13 cellular contexts compared by ENCODE assay signal in the genomic region with DNA sequence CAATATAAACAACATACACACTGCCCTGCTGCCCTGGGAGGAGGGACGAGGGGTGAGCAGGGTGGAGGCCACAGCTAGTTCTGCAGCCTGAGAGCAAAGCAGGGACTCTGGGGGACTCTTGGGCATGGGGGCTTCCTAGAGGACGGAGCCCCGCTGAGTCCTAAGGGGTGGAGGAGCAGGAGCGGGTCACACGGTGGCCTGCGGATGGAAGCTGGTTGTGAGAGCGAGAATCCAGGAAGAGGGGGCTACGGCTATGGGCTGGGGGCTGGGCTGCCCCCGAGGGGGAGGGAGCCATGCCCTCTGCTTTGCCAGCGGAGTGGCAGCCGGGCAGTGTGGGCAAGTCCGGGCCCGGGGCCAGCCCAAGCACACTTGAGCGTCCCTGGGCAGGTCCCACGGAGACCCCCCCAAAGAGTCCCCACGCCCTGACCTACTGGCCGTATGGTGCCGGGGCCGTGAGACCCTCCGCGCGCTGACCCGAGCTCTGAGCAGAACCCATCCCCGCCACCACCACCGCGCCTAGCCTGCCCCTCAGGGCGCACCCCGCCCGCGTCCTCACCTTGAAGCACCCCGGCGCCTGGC. TPM values are rescaled to one million over a fixed set of nuclear protein-coding genes. Genes with fewer than 3 reads are reported as not detected.
DNase-seq lines count a peak whose midpoint lies in the region; ATAC-seq and TF ChIP-seq lines count a peak whose summit lies in the region.
"Had no signal": no experiment of that assay in that cellular context is flagged by ENCODE, and none has a peak within 500 bp of the region (broad histone marks: within the 10 kb centered on the region; RNA-seq: fewer than 3 reads in every experiment).

No MANE protein-coding gene starts in this region.

- POLR2A ChIA-PET in AG04449 (lab: Yijun Ruan, JAX): interaction anchor here (1.4 kb wide), 1 partner anchor 105 kb away, joined by 3 read pairs; a partner anchor contains a TSS

- H3K9me3 ChIP-seq in iPS DF 6.9 (ENCODE audit: control insufficient read depth, insufficient read depth, low read length) (no peaks in the 10 kb centered on the region), HAP-1 (no peaks in the 10 kb centered on the region)
- H3K9me3 ChIP-seq: BLaER1 had no signal

- H3K27ac Mint-ChIP-seq in progenitor cell of endocrine pancreas: no peak overlapping the region

- CTCF ChIA-PET in AG04449 (lab: Yijun Ruan, JAX): interaction anchor here (6.0 to 43.4 kb wide), 3 partner anchors 26 to 103 kb away, joined by 46 to 1151 read pairs (median 68); a partner anchor contains a TSS

- no peaks in the 10 kb centered on the region for H3K9me3 Mint-ChIP-seq in progenitor cell of endocrine pancreas (ENCODE audit: low read depth)

- H3K27me3 Mint-ChIP-seq in progenitor cell of endocrine pancreas: peaks cover 75% of the 10 kb centered on the region

- H3K4me1 ChIP-seq in iPS DF 6.9 (ENCODE audit: control insufficient read depth, insufficient read depth, low read length): peaks cover 12% of the 10 kb centered on the region
- peaks cover 13% of the 10 kb centered on the region for H3K4me1 ChIP-seq in HAP-1

- H3K27me3 ChIP-seq in iPS DF 6.9 (ENCODE audit: control insufficient read depth, insufficient read depth, low read length) (no peaks in the 10 kb centered on the region), HAP-1 (ENCODE audit: low read depth) (no peaks in the 10 kb centered on the region)

- TF ChIP-seq CTCF in AG04449 (IDR thresholded peaks at IDR 0.05; ENCODE audit: insufficient read depth, low read length, missing control alignments) (no peak), progenitor cell of endocrine pancreas (IDR thresholded peaks at IDR 0.05; ENCODE audit: unreplicated experiment) (no peak)

- H3K4me3 Mint-ChIP-seq in progenitor cell of endocrine pancreas (ENCODE audit: low read depth): peak overlapping the region; percentile 37

- DNase-seq in AG04449 (ENCODE audit: low read depth, low spot score): no peak
- no peak for DNase-seq in iPS DF 6.9 (ENCODE audit: low read depth, low spot score)
- DNase-seq in progenitor cell of endocrine pancreas (ENCODE audit: low spot score, unreplicated experiment): no peak
- DNase-seq in HAP-1 (ENCODE audit: low spot score in 2 of 2): no peak
- DNase-seq in NCI-H82 (lab: John Stamatoyannopoulos, UW): no peak
- DNase-seq: caudate nucleus, Kasumi-1, NCI-H524 had no signal

- ATAC-seq in GM18517 (IDR thresholded peaks at IDR 0.05; ENCODE audit: unreplicated experiment): no peak
- no peak for ATAC-seq in GM21360 (IDR thresholded peaks at IDR 0.05; ENCODE audit: unreplicated experiment)

- in situ Hi-C loops in HAP-1 (cut with MboI; ENCODE audit: low sequenced_read_pairs): no loop called here

- H3K36me3 ChIP-seq in iPS DF 6.9 (ENCODE audit: control insufficient read depth, insufficient read depth, low read length) (no peaks in the 10 kb centered on the region), HAP-1 (replicated peaks) (no peaks in the 10 kb centered on the region)
- H3K36me3 ChIP-seq: BLaER1 had no signal

- H3K36me3 Mint-ChIP-seq in progenitor cell of endocrine pancreas (ENCODE audit: insufficient read depth): no peaks in the 10 kb centered on the region

- H3K4me3 ChIP-seq in AG04449 (ENCODE audit: low read depth, low read length): peak overlapping the region; percentile 70
- peak overlapping the region; percentile 46; the same call in 1 of the 2 replicates for H3K4me3 ChIP-seq in iPS DF 6.9 (ENCODE audit: low read length)
- H3K4me3 ChIP-seq in HAP-1: no peak overlapping the region
- H3K4me3 ChIP-seq: BLaER1 had no signal

- H3K27ac ChIP-seq in angular gyrus (ENCODE audit: low read depth, low read length) (peak overlapping the region; percentile 13), iPS DF 6.9 (ENCODE audit: low read length) (no peak overlapping the region)
- H3K27ac ChIP-seq: BLaER1 had no signal

- no CpG with 5 or more reads among the region's 32 CpGs for WGBS in iPS DF 6.9 (ENCODE audit: insufficient coverage, insufficient read length)

- H3K4me1 Mint-ChIP-seq in progenitor cell of endocrine pancreas (ENCODE audit: low read depth): peaks cover 4% of the 10 kb centered on the region

RNA-seq across cellular contexts. Expression of a gene that starts 0.4 kb away (rescaled TPM):
- 0.47 and 0.67 TPM in 2 replicates for total RNA-seq in progenitor cell of endocrine pancreas

RNA-seq across cellular contexts. Expression of a gene that starts 18.2 kb away (rescaled TPM):
- total RNA-seq in progenitor cell of endocrine pancreas: not detected in 2 replicates
- total RNA-seq: posterior vena cava had no signal

RNA-seq across cellular contexts. Expression of a gene that starts 31.0 kb away (rescaled TPM):
- total RNA-seq in progenitor cell of endocrine pancreas: not detected in 2 replicates

RNA-seq across cellular contexts. Expression of a gene that starts 51.0 kb away (rescaled TPM):
- not detected in 2 replicates for total RNA-seq in progenitor cell of endocrine pancreas
